In the genomic region with DNA sequence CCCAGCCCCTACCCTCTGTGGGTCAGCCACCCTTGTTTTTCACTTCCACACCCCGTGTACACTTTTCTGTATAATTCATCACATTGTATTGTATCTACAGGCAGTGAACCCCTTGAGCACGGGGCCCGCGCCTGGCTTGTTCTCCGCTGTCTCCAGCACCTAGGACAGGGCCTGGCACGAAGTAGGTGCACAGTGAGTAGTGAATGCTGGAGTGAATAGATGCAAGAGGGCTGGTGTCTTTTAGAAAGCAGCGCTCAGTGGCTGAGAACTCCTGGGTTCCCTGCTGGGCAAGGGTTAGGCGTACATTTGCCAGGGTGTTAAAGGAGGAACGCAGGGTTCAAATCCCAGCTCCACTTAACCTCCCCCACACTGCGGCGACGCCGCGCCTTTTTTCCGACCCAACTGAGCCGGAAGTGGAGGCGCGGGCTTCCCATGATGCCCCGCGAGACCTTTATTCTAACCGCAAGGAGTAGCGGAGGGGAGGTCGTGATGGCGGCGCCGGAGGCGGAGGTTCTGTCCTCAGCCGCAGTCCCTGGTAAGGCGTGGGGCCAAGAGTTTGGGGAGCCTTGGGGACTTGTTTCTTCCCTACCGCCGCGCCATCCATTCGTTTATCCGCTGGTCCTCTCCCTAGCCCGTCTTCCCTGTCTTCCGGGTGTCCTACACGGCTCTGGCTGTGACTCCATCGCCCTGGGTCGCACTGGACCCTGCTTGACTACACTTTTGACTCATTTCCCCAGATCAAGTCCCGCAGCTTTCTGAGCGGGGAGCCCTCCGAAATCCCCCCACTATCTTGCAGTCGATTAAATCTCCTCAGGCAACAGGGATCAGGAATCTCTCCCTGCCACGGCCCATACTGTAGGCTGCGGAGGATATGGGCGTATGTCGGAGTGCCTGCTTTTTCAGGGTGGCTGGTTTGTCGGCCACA, we compare ENCODE assay signal across 8 cellular contexts. TPM values are rescaled to one million over a fixed set of nuclear protein-coding genes. Genes with fewer than 3 reads are reported as not detected.
DNase-seq lines count a peak whose midpoint lies in the region; ATAC-seq, FAIRE-seq and TF ChIP-seq lines count a peak whose summit lies in the region.

A gene with protein sequence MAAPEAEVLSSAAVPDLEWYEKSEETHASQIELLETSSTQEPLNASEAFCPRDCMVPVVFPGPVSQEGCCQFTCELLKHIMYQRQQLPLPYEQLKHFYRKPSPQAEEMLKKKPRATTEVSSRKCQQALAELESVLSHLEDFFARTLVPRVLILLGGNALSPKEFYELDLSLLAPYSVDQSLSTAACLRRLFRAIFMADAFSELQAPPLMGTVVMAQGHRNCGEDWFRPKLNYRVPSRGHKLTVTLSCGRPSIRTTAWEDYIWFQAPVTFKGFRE (plus strand): TSS at position 454 of the 925 bp plus-strand sequence. CDS start 36 bp downstream, at position 490.

- H3K4me3 ChIP-seq in keratinocyte (ENCODE audit: control insufficient read depth in 2 of 3, extremely low read depth in 1 of 3, insufficient read depth in 2 of 3, low read depth in 1 of 3, low read length in 3 of 3) = peak within 1 kb of the TSS; percentile 67 to 100 (median 99)

- H3K4me2 ChIP-seq in keratinocyte (ENCODE audit: control insufficient read depth, extremely low read depth, insufficient read depth, low read depth, low read length) = peak within 1 kb of the TSS; percentile 100

- H3K9me3 ChIP-seq in keratinocyte (ENCODE audit: control insufficient read depth, low read depth, low read length) = no peaks in the 10 kb centered on the region

- TF ChIP-seq CTCF in keratinocyte (optimal IDR thresholded peaks at IDR 0.05 in 1 of 3, IDR thresholded peaks at IDR 0.05 in 1 of 3, conservative IDR thresholded peaks at IDR 0.05 in 1 of 3; ENCODE audit: extremely low read depth in 1 of 3, insufficient read depth in 2 of 3, low read length in 3 of 3) = no peak

- ATAC-seq in GM19035 (IDR thresholded peaks at IDR 0.05; ENCODE audit: unreplicated experiment) = peak; percentile 80
- ATAC-seq in HG03354 (IDR thresholded peaks at IDR 0.05; ENCODE audit: poor library complexity, severe bottlenecking, unreplicated experiment) = peak; percentile 82
- peak; percentile 89 to 90 for ATAC-seq in activated CD4-positive, CD25-positive, alpha-beta regulatory T cell treated with anti-CD3 and anti-CD28 coated beads, Interleukin-2, amount 50 U/mL, for 24 hours

- H3K36me3 ChIP-seq in keratinocyte (ENCODE audit: control insufficient read depth in 2 of 2, extremely low read depth in 1 of 2, insufficient read depth in 2 of 2, low read length in 2 of 2) = peaks cover 10 to 15% of the 10 kb centered on the region in 2 experiments

- H2AFZ ChIP-seq in keratinocyte (ENCODE audit: control insufficient read depth, low read length) = peak within 1 kb of the TSS; percentile 96

- DNase-seq in AG08396 (ENCODE audit: low spot score) (peak; percentile 79), NCI-H446 treated with DMSO at 0.1 percent for 48 hours (lab: John Stamatoyannopoulos, UW) (peak; percentile 56), keratinocyte (ENCODE audit: low read depth, low spot score) (no peak)
- peak; percentile 87 for DNase-seq in central memory CD4-positive, alpha-beta T cell
- peak; percentile 75 to 85 (median 84) for DNase-seq in stimulated activated CD4-positive, alpha-beta T cell treated with anti-CD3 and anti-CD28 coated beads, Interleukin-12 subunit alpha, Interleukin-12 subunit beta, amount 100 ng/mL, for 48 hours (ENCODE audit: low read depth in 2 of 3, low spot score in 1 of 3)

- no peaks in the 10 kb centered on the region for H3K27me3 ChIP-seq in keratinocyte (ENCODE audit: control insufficient read depth, extremely low read depth, insufficient read depth, low read length)

- H3K79me2 ChIP-seq in keratinocyte (ENCODE audit: control insufficient read depth, insufficient read depth, low read length) = peaks cover 42% of the 10 kb centered on the region

- peaks cover 16% of the 10 kb centered on the region for H3K4me1 ChIP-seq in keratinocyte (ENCODE audit: control insufficient read depth, extremely low read depth, insufficient read depth, low read length)

- peak within 1 kb of the TSS; percentile 72 for H3K27ac ChIP-seq in keratinocyte (ENCODE audit: control insufficient read depth, insufficient read depth, low read length)

- no peaks in the 10 kb centered on the region for H4K20me1 ChIP-seq in keratinocyte (ENCODE audit: control insufficient read depth, extremely low read depth, insufficient read depth, low read length)

- no peak for FAIRE-seq in keratinocyte (lab: Jason Lieb, UNC)

- dilution Hi-C loops in keratinocyte (cut with MboI; ENCODE audit: extremely low pct_ligation_motif_present, low sequenced_read_pairs) = no loop called here

- peaks cover 2% of the 10 kb centered on the region for H3K9me1 ChIP-seq in keratinocyte (ENCODE audit: control insufficient read depth, extremely low read depth, insufficient read depth, low read length)

- H3K9ac ChIP-seq in keratinocyte (ENCODE audit: control insufficient read depth, extremely low read depth, insufficient read depth, low read length) = peak within 1 kb of the TSS; percentile 90

RNA-seq across cellular contexts. Expression of the gene that starts here (rescaled TPM):
- polyA plus RNA-seq in keratinocyte = 34.2 to 48.1 TPM (median 46.5 TPM) in 3 replicates
- 8.5 TPM for polyA plus RNA-seq in keratinocyte (2011; ENCODE audit: low read depth)
- polyA plus RNA-seq in keratinocyte (2011; cell fraction: cytosol; rRNA removed) = 32.1 and 37.0 TPM in 2 replicates
- 35.3 and 37.3 TPM in 2 replicates for polyA plus RNA-seq in keratinocyte (2011; cell fraction: nucleus; rRNA removed)
- 22.0 and 23.9 TPM in 2 replicates for polyA plus RNA-seq in keratinocyte (2012; ENCODE audit: low replicate concordance)
- 18.6 to 55.6 TPM (median 30.6 TPM) in 3 replicates for polyA minus RNA-seq in keratinocyte
- polyA minus RNA-seq in keratinocyte (2011; cell fraction: cytosol; rRNA and poly(A)+ RNA removed) = 26.9 TPM
- polyA minus RNA-seq in keratinocyte (2011; cell fraction: nucleus; rRNA and poly(A)+ RNA removed) = 11.8 and 12.4 TPM in 2 replicates
